ENCODE assay signal across 20 cellular contexts in genomic region chr10:113068178-113068890, GRCh38.
DNase-seq lines count a peak whose midpoint lies in the region; ATAC-seq, FAIRE-seq and TF ChIP-seq lines count a peak whose summit lies in the region.
"Had no signal": no experiment of that assay in that cellular context is flagged by ENCODE, and none has a peak within 500 bp of the region (broad histone marks: within the 10 kb centered on the region; RNA-seq: fewer than 3 reads in every experiment).

No MANE protein-coding gene starts in this region.

- H2AFZ ChIP-seq in GM23338 (no peak overlapping the region), PC-3 (ENCODE audit: low read length) (no peak overlapping the region)
- H2AFZ ChIP-seq: GM23248 had no signal

- H4K20me1 ChIP-seq in GM23338 (replicated peaks; ENCODE audit: insufficient read depth) (peaks cover 65% of the 10 kb centered on the region), PC-3 (ENCODE audit: low read length) (0 out of 2 replicates have a peak, but pooled peaks cover 7% of the 10 kb centered on the region)

- H3K9ac ChIP-seq in adipocyte (ENCODE audit: low read length) (peak overlapping the region; percentile 21), PC-3 (ENCODE audit: low read length) (no peak overlapping the region)
- H3K9ac ChIP-seq: GM23248 had no signal

- H3K27ac Mint-ChIP-seq in Caco-2 (ENCODE audit: unreplicated experiment): peak overlapping the region; percentile 79
- H3K27ac Mint-ChIP-seq in GM23338: no peak overlapping the region
- peak overlapping the region; percentile 60 for H3K27ac Mint-ChIP-seq in osteocyte (ENCODE audit: unreplicated experiment)

- H3K27me3 Mint-ChIP-seq in Caco-2 (ENCODE audit: insufficient read depth, unreplicated experiment) (no peaks in the 10 kb centered on the region), GM23338 (ENCODE audit: insufficient read depth, low read depth, poor library complexity) (peaks cover 7% of the 10 kb centered on the region), osteocyte (ENCODE audit: unreplicated experiment) (no peaks in the 10 kb centered on the region)

- H3F3A ChIP-seq in GM23338 (replicated peaks; ENCODE audit: low read depth): peaks cover 8% of the 10 kb centered on the region; the same call in 1 of the 2 replicates
- H3F3A ChIP-seq in PC-3 (ENCODE audit: low read length, unreplicated experiment): no peaks in the 10 kb centered on the region

- POLR2A ChIA-PET in Caco-2 (lab: Charles Lee) (no interaction called here), PC-3 (lab: Charles Lee; ENCODE audit: unreplicated experiment) (no interaction called here)

- H3K4me1 ChIP-seq in Caco-2: peaks cover 35% of the 10 kb centered on the region
- peaks cover 38% of the 10 kb centered on the region for H3K4me1 ChIP-seq in GM23338 (ENCODE audit: insufficient read depth)
- H3K4me1 ChIP-seq in adipocyte (ENCODE audit: control insufficient read depth, insufficient read depth, low read length): peaks cover 47% of the 10 kb centered on the region
- peaks cover 9% of the 10 kb centered on the region for H3K4me1 ChIP-seq in PC-3 (ENCODE audit: insufficient read depth, low read length)
- peaks cover 5 to 13% of the 10 kb centered on the region in 2 donors for H3K4me1 ChIP-seq in small intestine (ENCODE audit: control insufficient read depth in 2 of 2, insufficient read depth in 1 of 2, low read depth in 1 of 2, low read length in 1 of 2)

- H3K4me2 ChIP-seq in GM23338: no peak overlapping the region
- no peak overlapping the region for H3K4me2 ChIP-seq in PC-3 (ENCODE audit: low read length)

- H3K36me3 ChIP-seq in Caco-2 (ENCODE audit: control insufficient read depth, insufficient read depth, low read length): no peaks in the 10 kb centered on the region; the same call in 1 of the 2 replicates
- no peaks in the 10 kb centered on the region for H3K36me3 ChIP-seq in GM23338 (ENCODE audit: insufficient read depth)
- peaks cover 11% of the 10 kb centered on the region for H3K36me3 ChIP-seq in adipocyte (ENCODE audit: control insufficient read depth, insufficient read depth, low read length, severe bottlenecking)
- no peaks in the 10 kb centered on the region; the same call in 1 of the 2 replicates for H3K36me3 ChIP-seq in PC-3 (ENCODE audit: low read depth, low read length)
- H3K36me3 ChIP-seq in small intestine (ENCODE audit: control insufficient read depth in 2 of 2, insufficient read depth in 2 of 2, low read length in 2 of 2): peaks cover 2 to 3% of the 10 kb centered on the region in 2 donors

- H3K4me3 Mint-ChIP-seq in Caco-2 (ENCODE audit: unreplicated experiment) (no peak overlapping the region), GM23338 (no peak overlapping the region), osteocyte (ENCODE audit: unreplicated experiment) (no peak overlapping the region)

- H3K4me3 ChIP-seq in Caco-2 (ENCODE audit: low read depth, low read length): no peak overlapping the region
- no peak overlapping the region for H3K4me3 ChIP-seq in GM23338
- H3K4me3 ChIP-seq in adipocyte (ENCODE audit: low read length): no peak overlapping the region
- H3K4me3 ChIP-seq in PC-3 (ENCODE audit: low read length): no peak overlapping the region
- no peak overlapping the region for H3K4me3 ChIP-seq in small intestine (ENCODE audit: low read depth in 1 of 2, low read length in 2 of 2)
- H3K4me3 ChIP-seq: GM23248, Peyer's patch had no signal

- BruUV-seq in Caco-2 (replicated peaks; lab: Mats Ljungman, UMichigan) (no TSS peak), PC-3 (replicated peaks; lab: Mats Ljungman, UMichigan) (no TSS peak)

- H3K79me2 ChIP-seq in GM23338 (replicated peaks; ENCODE audit: insufficient read depth) (peaks cover 95% of the 10 kb centered on the region), PC-3 (ENCODE audit: low read length) (peaks cover 38% of the 10 kb centered on the region)

- no peaks in the 10 kb centered on the region for H3K9me3 Mint-ChIP-seq in Caco-2 (ENCODE audit: unreplicated experiment)
- no peaks in the 10 kb centered on the region for H3K9me3 Mint-ChIP-seq in GM23338
- H3K9me3 Mint-ChIP-seq in osteocyte (ENCODE audit: unreplicated experiment): no peaks in the 10 kb centered on the region

- FAIRE-seq in small intestine (lab: Jason Lieb, UNC) (no peak), urothelium cell line (lab: Jason Lieb, UNC) (no peak)

- H3K4me1 Mint-ChIP-seq in Caco-2 (ENCODE audit: low read depth, unreplicated experiment): peaks cover 32% of the 10 kb centered on the region
- peaks cover 47% of the 10 kb centered on the region for H3K4me1 Mint-ChIP-seq in GM23338
- peaks cover 14% of the 10 kb centered on the region for H3K4me1 Mint-ChIP-seq in osteocyte (ENCODE audit: unreplicated experiment)

- DNase-seq in Caco-2 (no peak), GM23338 (ENCODE audit: low spot score) (no peak), adipocyte (ENCODE audit: low read depth) (no peak), osteocyte (ENCODE audit: extremely low spot score, unreplicated experiment) (no peak), PC-3 (no peak), small intestine (no peak), urothelium cell line (ENCODE audit: low spot score) (no peak)
- DNase-seq: ACHN, DND-41, GM23248, NCI-H1092 treated with DMSO at 0.1 percent for 48 hours, NCI-H146, NCI-H2029 treated with DMSO at 0.1 percent for 48 hours, NCI-H2171, NCI-H526, Peyer's patch, SHP77 treated with DMSO at 0.1 percent for 48 hours had no signal

- intact Hi-C loops in Caco-2 (cut with micrococcal nuclease; ENCODE audit: unreplicated experiment) (no loop called here), PC-3 (cut with micrococcal nuclease) (no loop called here)

- H3K36me3 Mint-ChIP-seq in Caco-2 (ENCODE audit: insufficient read depth, unreplicated experiment) (peaks cover 50% of the 10 kb centered on the region), GM23338 (ENCODE audit: low read depth) (peaks cover 20% of the 10 kb centered on the region), osteocyte (ENCODE audit: unreplicated experiment) (peaks cover 17% of the 10 kb centered on the region)

- H3K9me3 ChIP-seq in Caco-2 (no peaks in the 10 kb centered on the region), adipocyte (ENCODE audit: control insufficient read depth, low read length) (no peaks in the 10 kb centered on the region), PC-3 (ENCODE audit: low read length) (no peaks in the 10 kb centered on the region), small intestine (ENCODE audit: control insufficient read depth, low read depth) (no peaks in the 10 kb centered on the region)
- H3K9me3 ChIP-seq: Peyer's patch had no signal

- H3K27me3 ChIP-seq in Caco-2 (replicated peaks; ENCODE audit: control insufficient read depth, insufficient read depth, low read length) (no peaks in the 10 kb centered on the region), GM23338 (ENCODE audit: insufficient read depth) (no peaks in the 10 kb centered on the region), adipocyte (replicated peaks; ENCODE audit: control insufficient read depth, insufficient read depth, low read length) (no peaks in the 10 kb centered on the region), PC-3 (ENCODE audit: low read length) (no peaks in the 10 kb centered on the region), small intestine (ENCODE audit: control insufficient read depth in 2 of 2, insufficient read depth in 2 of 2, low read length in 2 of 2) (no peaks in the 10 kb centered on the region)
- H3K27me3 ChIP-seq: Peyer's patch had no signal

- H3K27ac ChIP-seq in GM23338 (ENCODE audit: low read depth) (peak overlapping the region; percentile 45; the same call in 1 of the 2 replicates), PC-3 (ENCODE audit: low read length) (no peak overlapping the region), small intestine (ENCODE audit: low read depth in 1 of 2, low read length in 1 of 2) (no peak overlapping the region)
- H3K27ac ChIP-seq: C4-2B, GM23248, Peyer's patch had no signal

- WGBS in small intestine, 3 donors: 95 to 97% (median 96%) methylated on average over 12 to 13 of the region's 13 CpGs

- CTCF ChIA-PET in Caco-2 (lab: Charles Lee) (no interaction called here), PC-3 (lab: Charles Lee) (no interaction called here)

- TF ChIP-seq CTCF in Caco-2 (IDR thresholded peaks at IDR 0.05; ENCODE audit: insufficient read depth in 1 of 2, low read depth in 1 of 2, low read length in 1 of 2, severe bottlenecking in 1 of 2, unreplicated experiment in 1 of 2): no peak
- no peak for TF ChIP-seq CTCF in GM23338 (conservative IDR thresholded peaks at IDR 0.05; ENCODE audit: low read depth in 2 of 2)
- TF ChIP-seq CTCF in osteocyte (IDR thresholded peaks at IDR 0.05): no peak
- TF ChIP-seq CTCF in PC-3 (conservative IDR thresholded peaks at IDR 0.05; ENCODE audit: low read depth, low read length): no peak

- ATAC-seq in GM23338 (no peak), PC-3 (no peak), GM18867 (IDR thresholded peaks at IDR 0.05; ENCODE audit: unreplicated experiment) (no peak)
- ATAC-seq: SK-N-SH treated with all-trans-retinoic acid at 6 μM for 48 hours had no signal

- H3K9me2 ChIP-seq in GM23338 (ENCODE audit: insufficient read depth): no peaks in the 10 kb centered on the region
- H3K9me2 ChIP-seq in PC-3 (replicated peaks; ENCODE audit: low read length): no peaks in the 10 kb centered on the region

TF ChIP-seq in GM23338, 12 proteins besides CTCF, POLR2A, EP300 and RAD21:
- no peak for TF ChIP-seq STAT1 (IDR thresholded peaks at IDR 0.05; ENCODE audit: unreplicated experiment)
- no peak for TF ChIP-seq NANOG (IDR thresholded peaks at IDR 0.05; ENCODE audit: borderline replicate concordance)
- no peak for TF ChIP-seq ZNF331 (CRISPR knock-in tag; IDR thresholded peaks at IDR 0.05; ENCODE audit: low read depth)
- no peak for TF ChIP-seq EZH2phosphoT487 (IDR thresholded peaks at IDR 0.05; ENCODE audit: unreplicated experiment)
- no peak for TF ChIP-seq POLR2AphosphoS5 (IDR thresholded peaks at IDR 0.05; ENCODE audit: low read depth)
- TF ChIP-seq CREB1 (CRISPR knock-in tag; IDR thresholded peaks at IDR 0.05; ENCODE audit: low read depth): no peak
